ENCODE assay signal across 27 cellular contexts in the genomic region with DNA sequence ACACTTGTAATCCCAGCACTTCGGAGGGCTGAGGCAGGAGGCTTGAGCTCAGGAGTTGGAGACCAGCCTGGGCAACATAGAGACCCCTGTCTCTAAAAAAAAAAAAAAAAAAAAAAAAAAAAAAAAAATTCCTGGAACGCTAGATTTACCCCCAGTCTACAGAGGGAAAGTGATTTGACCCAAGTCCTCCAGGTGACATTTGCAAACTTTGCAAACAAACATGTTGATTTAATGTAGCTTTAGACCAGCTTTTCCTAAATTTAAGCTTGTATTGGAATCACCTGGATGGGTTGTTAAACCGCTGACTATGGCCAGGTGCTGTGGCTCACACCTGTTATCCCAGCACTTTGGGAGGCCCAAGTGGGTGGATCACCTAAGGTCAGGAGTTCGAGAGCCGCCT.
"Had no signal": no experiment of that assay in that cellular context is flagged by ENCODE, and none has a peak within 500 bp of the region (broad histone marks: within the 10 kb centered on the region; RNA-seq: fewer than 3 reads in every experiment).

No MANE protein-coding gene starts in this region.

- H3K27ac ChIP-seq: stomach, suprapubic skin, testis, thoracic aorta, thyroid gland, tibial artery, tibial nerve, transverse colon, upper lobe of left lung, upper lobe of right lung, uterus, vagina had no signal

- H3K27me3 ChIP-seq: testis, thyroid gland, upper lobe of left lung, upper lobe of right lung, uterus, vagina had no signal

- H3K36me3 ChIP-seq: stomach, suprapubic skin, thoracic aorta, thyroid gland, tibial artery, tibial nerve, transverse colon, upper lobe of left lung, upper lobe of right lung, uterus, vagina had no signal

- FAIRE-seq: urothelium cell line had no signal

- DNase-seq: stimulated activated CD4-positive, alpha-beta T cell treated with anti-CD3 and anti-CD28 coated beads, Interleukin-2, amount 100 ng/mL, for 48 hours; stimulated activated CD4-positive, alpha-beta T cell treated with anti-CD3 and anti-CD28 coated beads, Interleukin-4, amount 100 ng/mL, for 1 hour; stimulated activated CD4-positive, alpha-beta T cell treated with anti-CD3 and anti-CD28 coated beads, Interleukin-4, amount 100 ng/mL, for 24 hours; stimulated activated CD4-positive, alpha-beta T cell treated with anti-CD3 and anti-CD28 coated beads, Interleukin-4, amount 100 ng/mL, for 4 hours; stimulated activated CD8-positive, alpha-beta memory T cell treated with anti-CD3 and anti-CD28 coated beads, Interleukin-4, amount 100 ng/mL, for 48 hours; stimulated activated naive B cell treated with anti-CD40 and anti-IgM and Interleukin-4, amounts not matched to agents 10 μg/mL and 1 μg/mL and 100 μg/mL, for 72 hours; stimulated activated naive CD4-positive, alpha-beta T cell; stimulated activated naive CD4-positive, alpha-beta T cell treated with Interleukin-2 at 50 U/mL for 16 hours; stimulated activated naive CD8-positive, alpha-beta T cell treated with anti-CD3 and anti-CD28 coated beads, Interleukin-15, amount 100 ng/mL, for 72 hours; stimulated activated naive CD8-positive, alpha-beta T cell treated with anti-CD3 and anti-CD28 coated beads, Interleukin-15, Interleukin-2, amounts not matched to agents 100 U/mL and 50 U/mL, for 24 hours; stomach; substantia nigra; testis; thyroid gland; tibial artery; transverse colon; trophoblast cell; upper lobe of left lung; upper lobe of right lung; uterus had no signal

- H3K4me1 ChIP-seq: suprapubic skin, testis, thyroid gland, tibial artery, tibial nerve, transverse colon, upper lobe of left lung, upper lobe of right lung, uterus, vagina had no signal

- ATAC-seq: stimulated activated effector memory CD8-positive, alpha-beta T cell treated with anti-CD3 and anti-CD28 coated beads, Interleukin-12 subunit alpha, Interleukin-12 subunit beta, amount 100 ng/mL, for 72 hours; stimulated activated memory B cell treated with anti-CD40 and anti-IgM and Interleukin-4, amounts not matched to agents 10 μg/mL and 1 μg/mL and 100 μg/mL, for 72 hours; stimulated activated naive B cell treated with anti-CD40 and anti-IgM and Interleukin-4, amounts not matched to agents 10 μg/mL and 1 μg/mL and 100 μg/mL, for 72 hours; stimulated activated naive CD8-positive, alpha-beta T cell treated with anti-CD3 and anti-CD28 coated beads, Interleukin-15, amount 100 ng/mL, for 72 hours; stimulated activated naive CD8-positive, alpha-beta T cell treated with anti-CD3 and anti-CD28 coated beads, Interleukin-15, Interleukin-2, amounts not matched to agents 100 U/mL and 50 U/mL, for 24 hours; upper lobe of right lung had no signal

- H3K4me3 ChIP-seq: stomach, suprapubic skin, testis, thoracic aorta, thyroid gland, tibial artery, tibial nerve, transverse colon, upper lobe of left lung, upper lobe of right lung, uterus, vagina had no signal

- H3K9me3 ChIP-seq: stomach, suprapubic skin, testis, thoracic aorta, thyroid gland, tibial artery, tibial nerve, transverse colon, upper lobe of left lung, upper lobe of right lung, uterus, vagina had no signal
